ENCODE assay signal across 1 cellular context in the genomic region with DNA sequence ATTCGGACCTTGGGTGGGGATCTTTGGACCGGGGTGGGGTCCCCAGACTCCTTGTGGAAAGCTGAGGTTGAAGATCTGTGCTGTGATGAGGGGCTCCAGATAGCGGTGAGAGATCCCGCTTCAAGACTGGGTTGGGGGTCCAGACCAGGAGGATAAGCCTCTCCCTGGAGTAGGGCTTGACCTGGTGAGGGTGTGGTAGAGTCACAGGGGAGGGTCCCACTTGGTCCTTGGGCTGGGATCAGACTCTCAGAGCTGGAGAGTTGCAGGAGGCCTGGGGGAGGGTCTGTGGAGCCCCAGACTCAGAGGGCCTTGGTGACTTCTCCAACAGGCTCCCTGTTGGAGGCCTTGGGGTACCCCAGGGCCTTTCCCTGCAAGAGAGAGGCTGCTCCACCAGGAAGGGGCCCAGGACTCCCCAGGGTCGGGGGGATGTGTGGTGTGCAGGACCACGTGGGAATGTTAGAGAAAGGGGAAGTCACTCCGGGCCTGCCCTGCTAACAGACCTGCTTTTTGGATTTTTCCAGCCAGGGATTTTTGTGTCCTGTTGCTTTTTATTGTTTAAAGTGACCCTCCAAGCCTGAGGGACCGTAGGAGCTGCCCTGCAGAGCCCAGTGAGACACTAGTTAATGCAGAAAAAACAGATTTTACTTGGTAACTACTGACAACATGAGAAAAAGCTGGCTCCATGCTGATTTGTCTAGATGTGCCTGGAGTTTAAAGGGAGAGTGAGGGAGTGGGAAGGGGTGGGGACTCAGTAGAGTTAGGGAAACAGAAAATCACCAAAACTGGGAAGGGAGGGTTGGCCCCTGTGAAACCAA.
TF ChIP-seq lines count a peak whose summit lies in the region.

No MANE protein-coding gene starts in this region.

TF ChIP-seq in K562, 482 proteins besides CTCF, POLR2A, EP300 and RAD21 (continued from another document and continues in another):
- TF ChIP-seq TRIM25 (IDR thresholded peaks at IDR 0.05; ENCODE audit: borderline replicate concordance), result no peak
- peak; percentile 66; the same call in 1 of the 2 replicates for TF ChIP-seq HIVEP1 (CRISPR knock-in tag; IDR thresholded peaks at IDR 0.05)
- TF ChIP-seq BRF2 (IDR thresholded peaks at IDR 0.05; ENCODE audit: borderline replicate concordance, insufficient read depth, insufficient read length), result no peak
- peak; percentile 37 for TF ChIP-seq ZNF696 (CRISPR knock-in tag; conservative IDR thresholded peaks at IDR 0.05)
- TF ChIP-seq MTA2 (IDR thresholded peaks at IDR 0.05; ENCODE audit: low read depth), result no peak
- TF ChIP-seq ZNF740 (CRISPR knock-in tag; IDR thresholded peaks at IDR 0.05), result no peak
- peak in 1 of 2 experiments; percentile 5; a peak in 1 of 4 replicates for TF ChIP-seq ZNF740 (tag; IDR thresholded peaks at IDR 0.05)
- TF ChIP-seq TCFL5 (CRISPR knock-in tag; conservative IDR thresholded peaks at IDR 0.05), result peak; percentile 77
- peak; percentile 10 for TF ChIP-seq PHF8 (IDR thresholded peaks at IDR 0.05; ENCODE audit: borderline replicate concordance, low read length)
- TF ChIP-seq THRB (CRISPR knock-in tag; conservative IDR thresholded peaks at IDR 0.05), result peak; percentile 52; the same call in 1 of the 2 replicates
- TF ChIP-seq NKRF (IDR thresholded peaks at IDR 0.05; ENCODE audit: borderline replicate concordance), result no peak
- TF ChIP-seq ZNF668 (CRISPR knock-in tag; IDR thresholded peaks at IDR 0.05), result peak; percentile 88; the same call in 1 of the 2 replicates
- no peak for TF ChIP-seq ZNF184 (CRISPR knock-in tag; IDR thresholded peaks at IDR 0.05)
- peak; percentile 59; the same call in 1 of the 2 replicates for TF ChIP-seq OTX1 (CRISPR knock-in tag; IDR thresholded peaks at IDR 0.05)
- TF ChIP-seq, protein P1, sequence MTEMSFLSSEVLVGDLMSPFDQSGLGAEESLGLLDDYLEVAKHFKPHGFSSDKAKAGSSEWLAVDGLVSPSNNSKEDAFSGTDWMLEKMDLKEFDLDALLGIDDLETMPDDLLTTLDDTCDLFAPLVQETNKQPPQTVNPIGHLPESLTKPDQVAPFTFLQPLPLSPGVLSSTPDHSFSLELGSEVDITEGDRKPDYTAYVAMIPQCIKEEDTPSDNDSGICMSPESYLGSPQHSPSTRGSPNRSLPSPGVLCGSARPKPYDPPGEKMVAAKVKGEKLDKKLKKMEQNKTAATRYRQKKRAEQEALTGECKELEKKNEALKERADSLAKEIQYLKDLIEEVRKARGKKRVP (CRISPR knock-in tag; IDR thresholded peaks at IDR 0.05), result peak; percentile 54; the same call in 1 of the 2 replicates
- TF ChIP-seq ZNF311 (CRISPR knock-in tag; IDR thresholded peaks at IDR 0.05), result peak; percentile 79; the same call in 1 of the 2 replicates
- TF ChIP-seq NFXL1 (CRISPR knock-in tag; IDR thresholded peaks at IDR 0.05), result 0 out of 2 replicates have a peak, but pooled peaks have one; percentile 25
- TF ChIP-seq TEAD1 (CRISPR knock-in tag; IDR thresholded peaks at IDR 0.05), result peak in 1 of 2 experiments; percentile 54; a peak in 1 of 4 replicates
- no peak for TF ChIP-seq BDP1 (IDR thresholded peaks at IDR 0.05; ENCODE audit: insufficient read depth, insufficient read length)
- 0 out of 2 replicates have a peak, but pooled peaks have one; percentile 10 for TF ChIP-seq ZNF23 (CRISPR knock-in tag; IDR thresholded peaks at IDR 0.05)
- TF ChIP-seq ARID3B (CRISPR knock-in tag; IDR thresholded peaks at IDR 0.05; ENCODE audit: borderline replicate concordance), result peak; percentile 81; the same call in 1 of the 2 replicates
- peak; percentile 18 for TF ChIP-seq BRD4 (IDR thresholded peaks at IDR 0.05)
- peak; percentile 78; the same call in 1 of the 2 replicates for TF ChIP-seq ZNF140 (CRISPR knock-in tag; IDR thresholded peaks at IDR 0.05)
- peak in 1 of 3 experiments; percentile 19 for TF ChIP-seq YY1 (IDR thresholded peaks at IDR 0.05; ENCODE audit: borderline replicate concordance in 1 of 3, control insufficient read depth in 1 of 3, extremely low read depth in 1 of 3, insufficient read depth in 3 of 3, insufficient read length in 1 of 3, insufficient replicate concordance in 2 of 3, low read depth in 1 of 3, low read length in 2 of 3)
- no peak for TF ChIP-seq MGA (IDR thresholded peaks at IDR 0.05)
